ENCODE assay signal across 13 cellular contexts in genomic region chr14:93880025-93880820, GRCh38. TPM values are rescaled to one million over a fixed set of nuclear protein-coding genes. Genes with fewer than 3 reads are reported as not detected.
A peak's percentile ranks its signal among the peaks of the same experiment; 100 is the strongest.
DNase-seq lines count a peak whose midpoint lies in the region; ATAC-seq, FAIRE-seq and TF ChIP-seq lines count a peak whose summit lies in the region.
"Had no signal": no experiment of that assay in that cellular context is flagged by ENCODE, and none has a peak within 500 bp of the region (broad histone marks: within the 10 kb centered on the region; RNA-seq: fewer than 3 reads in every experiment).

No MANE protein-coding gene starts in this region.

- no peak overlapping the region for H2BK120ac ChIP-seq in H1 (replicated peaks; ENCODE audit: low read depth, low read length)

- TF ChIP-seq POLR2A in H1 (IDR thresholded peaks at IDR 0.05; ENCODE audit: control extremely low read depth in 1 of 2, low read depth in 2 of 2, low read length in 2 of 2), result no peak

- 0 out of 2 replicates have a peak overlapping the region, but pooled peaks have one; percentile 51 for H2BK12ac ChIP-seq in H1 (ENCODE audit: low read depth, low read length)

- no peak overlapping the region for H3K4ac ChIP-seq in H1 (replicated peaks; ENCODE audit: insufficient read length, low read depth, low read length)

- H3K56ac ChIP-seq in H1 (replicated peaks; ENCODE audit: insufficient read length, low read depth, low read length), result no peak overlapping the region

- no peak for ATAC-seq in GM21515 (IDR thresholded peaks at IDR 0.05; ENCODE audit: unreplicated experiment)
- ATAC-seq: heart left ventricle had no signal

- no peaks in the 10 kb centered on the region for H3K79me2 ChIP-seq in H1 (ENCODE audit: control insufficient read depth in 1 of 2, insufficient read depth in 2 of 2, low read length in 2 of 2)

- no peak overlapping the region for H3K27ac Mint-ChIP-seq in activated CD4-positive, alpha-beta memory T cell treated with anti-CD3 and anti-CD28 coated beads, Interleukin-2, amount 10 ng/mL, durations not matched to agents 7 days and 5 days
- H3K27ac Mint-ChIP-seq: naive B cell had no signal

- H2AFZ ChIP-seq in H1 (ENCODE audit: low read length), result no peak overlapping the region
- H2AFZ ChIP-seq: PC-9 had no signal

- H3K4me2 ChIP-seq in BLaER1 treated with 17β-estradiol and CSF1 and Interleukin-3, amounts not matched to agents 10 nM and 100 nM, result peak overlapping the region in 9 of 11 experiments; percentile 6 to 61 (median 44); a peak in 17 of 22 replicates
- H3K4me2 ChIP-seq in H1 (ENCODE audit: insufficient read depth in 1 of 2, low read depth in 2 of 2, low read length in 2 of 2), result peak overlapping the region; percentile 15 to 25; a peak in 2 of 4 replicates
- H3K4me2 ChIP-seq: PC-9 had no signal

- H3K27me3 Mint-ChIP-seq in activated CD4-positive, alpha-beta memory T cell treated with anti-CD3 and anti-CD28 coated beads, Interleukin-2, amount 10 ng/mL, durations not matched to agents 7 days and 5 days, result peaks cover 9% of the 10 kb centered on the region

- in situ Hi-C loops in GM13976 (cut with MboI; ENCODE audit: low sequenced_read_pairs, unreplicated experiment), result no loop called here

- peaks cover 21 to 43% (median 30%) of the 10 kb centered on the region in 11 experiments for H3K9me3 ChIP-seq in BLaER1 treated with 17β-estradiol and CSF1 and Interleukin-3, amounts not matched to agents 10 nM and 100 nM (replicated peaks in 1 of 11)
- 0 out of 4 replicates have a peak, but pooled peaks cover 0 to 4% of the 10 kb centered on the region in 2 experiments for H3K9me3 ChIP-seq in H1 (ENCODE audit: insufficient read depth in 2 of 2, low read depth in 1 of 2, low read length in 1 of 2)
- H3K9me3 ChIP-seq: heart left ventricle, stomach had no signal

- H3K27ac ChIP-seq in BLaER1 treated with 17β-estradiol and CSF1 and Interleukin-3, amounts not matched to agents 10 nM and 100 nM, result no peak overlapping the region
- H3K27ac ChIP-seq in H1 (ENCODE audit: low read depth, low read length), result no peak overlapping the region
- H3K27ac ChIP-seq: cardiac muscle cell, heart left ventricle, PC-9 had no signal

- no peak for TF ChIP-seq RAD21 in H1 (IDR thresholded peaks at IDR 0.05 in 1 of 2, conservative IDR thresholded peaks at IDR 0.05 in 1 of 2; ENCODE audit: low read depth in 2 of 2, low read length in 2 of 2)

- H4K91ac ChIP-seq in H1 (replicated peaks; ENCODE audit: insufficient read length, low read length), result no peak overlapping the region

- H3K27me3 ChIP-seq in BLaER1 treated with 17β-estradiol and CSF1 and Interleukin-3, amounts not matched to agents 10 nM and 100 nM, result no peaks in the 10 kb centered on the region
- no peaks in the 10 kb centered on the region; a peak in 2 of 7 replicates for H3K27me3 ChIP-seq in H1 (replicated peaks in 1 of 4; ENCODE audit: control insufficient read depth in 3 of 4, extremely low read depth in 1 of 4, insufficient read depth in 3 of 4, low read length in 3 of 4)
- H3K27me3 ChIP-seq: cardiac muscle cell, heart left ventricle had no signal

- H4K5ac ChIP-seq in H1 (ENCODE audit: insufficient read length, low read depth, low read length), result no peak overlapping the region

- H3K79me1 ChIP-seq in H1 (ENCODE audit: low read depth, low read length), result no peaks in the 10 kb centered on the region

- WGBS in H1 (ENCODE audit: extremely low coverage in 1 of 2, insufficient coverage in 1 of 2, insufficient read length in 1 of 2, insufficient replicate concordance in 2 of 2, low coverage in 1 of 2, low lambda C conversion rate in 2 of 2, missing lambda C conversion rate in 1 of 2), 2 experiments, result 54% methylated on average over 11 of the region's 11 CpGs; no CpG with 5 or more reads in 1 of the 2 experiments

- no peak overlapping the region for H3K23ac ChIP-seq in H1 (ENCODE audit: insufficient read length)

- peaks cover 10% of the 10 kb centered on the region for H3K9me3 Mint-ChIP-seq in activated CD4-positive, alpha-beta memory T cell treated with anti-CD3 and anti-CD28 coated beads, Interleukin-2, amount 10 ng/mL, durations not matched to agents 7 days and 5 days

- no peaks in the 10 kb centered on the region for H3K36me3 ChIP-seq in BLaER1 treated with 17β-estradiol and CSF1 and Interleukin-3, amounts not matched to agents 10 nM and 100 nM
- no peaks in the 10 kb centered on the region for H3K36me3 ChIP-seq in H1 (ENCODE audit: control insufficient read depth in 2 of 4, insufficient read depth in 4 of 4, low read length in 3 of 4)
- H3K36me3 ChIP-seq: cardiac muscle cell, heart left ventricle, stomach had no signal

- H4K8ac ChIP-seq in H1 (ENCODE audit: extremely low read depth, insufficient read depth, low read length), result no peak overlapping the region

- no peak overlapping the region for H2BK15ac ChIP-seq in H1 (ENCODE audit: low read length)

- H3K4me3 Mint-ChIP-seq in activated CD4-positive, alpha-beta memory T cell treated with anti-CD3 and anti-CD28 coated beads, Interleukin-2, amount 10 ng/mL, durations not matched to agents 7 days and 5 days, result no peak overlapping the region
- H3K4me3 Mint-ChIP-seq: naive B cell had no signal

- peak overlapping the region; percentile 6; the same call in 1 of the 2 replicates for H3K18ac ChIP-seq in H1 (ENCODE audit: extremely low read depth, low read length)

- peaks cover 2% of the 10 kb centered on the region for H3K36me3 Mint-ChIP-seq in activated CD4-positive, alpha-beta memory T cell treated with anti-CD3 and anti-CD28 coated beads, Interleukin-2, amount 10 ng/mL, durations not matched to agents 7 days and 5 days (ENCODE audit: low read depth)

- FAIRE-seq in H1 (lab: Jason Lieb, UNC), result no peak

- H2BK5ac ChIP-seq in H1 (ENCODE audit: low read depth, low read length), result no peak overlapping the region

- TF ChIP-seq CTCF in H1 (IDR thresholded peaks at IDR 0.05; ENCODE audit: control extremely low read depth in 1 of 3, insufficient read depth in 1 of 3, low read depth in 1 of 3, low read length in 3 of 3), result no peak
- TF ChIP-seq CTCF in GM13976 (IDR thresholded peaks at IDR 0.05; ENCODE audit: borderline replicate concordance, control extremely low read depth, extremely low read depth, insufficient read depth, missing control alignments), result no peak

- H4K20me1 ChIP-seq in BLaER1 treated with 17β-estradiol and CSF1 and Interleukin-3, amounts not matched to agents 10 nM and 100 nM, result no peaks in the 10 kb centered on the region
- no peaks in the 10 kb centered on the region for H4K20me1 ChIP-seq in H1 (replicated peaks in 1 of 2; ENCODE audit: control insufficient read depth in 1 of 2, insufficient read depth in 2 of 2, low read length in 2 of 2)

- 0 out of 2 replicates have a peak, but pooled peaks cover 2% of the 10 kb centered on the region for H3K23me2 ChIP-seq in H1 (ENCODE audit: low read depth, low read length)

- intact Hi-C loops in posterior vena cava (cut with DNase I), result no loop called here

- H3K4me1 ChIP-seq in BLaER1 treated with 17β-estradiol and CSF1 and Interleukin-3, amounts not matched to agents 10 nM and 100 nM, result peaks cover 0 to 24% (median 13%) of the 10 kb centered on the region in 10 experiments; a peak in 14 of 20 replicates
- peaks cover 0 to 10% (median 4%) of the 10 kb centered on the region in 4 experiments; a peak in 5 of 7 replicates for H3K4me1 ChIP-seq in H1 (replicated peaks in 1 of 4; ENCODE audit: control insufficient read depth in 3 of 4, insufficient read depth in 4 of 4, low read length in 3 of 4)

- H2AK5ac ChIP-seq in H1 (ENCODE audit: low read depth, low read length), result no peak overlapping the region

- CTCF ChIA-PET in H1 (lab: Charles Lee; ENCODE audit: partially characterized antibody), result interaction anchor here (0.9 to 2.4 kb wide), 10 partner anchors 9 to 226 kb away, joined by 3 to 8 read pairs (median 4); no protein-coding TSS in a partner anchor
- CTCF ChIA-PET in activated CD4-positive, alpha-beta memory T cell treated with anti-CD3 and anti-CD28 coated beads, Interleukin-2, amount 10 ng/mL, durations not matched to agents 7 days and 5 days (lab: Charles Lee), result interaction anchor here (1.2 kb wide), 1 partner anchor 12 kb away, joined by 3 read pairs; no protein-coding TSS in a partner anchor

- H3K4me3 ChIP-seq in BLaER1 treated with 17β-estradiol and CSF1 and Interleukin-3, amounts not matched to agents 10 nM and 100 nM, result no peak overlapping the region
- H3K4me3 ChIP-seq in H1 (ENCODE audit: extremely low read depth in 1 of 4, insufficient read depth in 2 of 4, low read depth in 3 of 4, low read length in 4 of 4), result peak overlapping the region in 1 of 4 experiments; percentile 7; a peak in 1 of 8 replicates
- H3K4me3 ChIP-seq: cardiac muscle cell, PC-9 had no signal

- H3K14ac ChIP-seq in H1 (ENCODE audit: insufficient read length), result no peak overlapping the region

- peak; percentile 16 for DNase-seq in LoVo (ENCODE audit: low spot score)
- no peak for DNase-seq in H1 (ENCODE audit: low read depth in 1 of 2, low spot score in 2 of 2)
- peak; percentile 89 for DNase-seq in posterior vena cava (ENCODE audit: low spot score)
- DNase-seq in stimulated activated CD4-positive, alpha-beta T cell treated with anti-CD3 and anti-CD28 coated beads, Interleukin-4, amount 100 ng/mL, for 1 hour, result no peak
- DNase-seq in activated CD4-positive, alpha-beta memory T cell treated with anti-CD3 and anti-CD28 coated beads, Interleukin-2, amount 10 ng/mL, durations not matched to agents 7 days and 5 days, result no peak
- DNase-seq in GM13976 (ENCODE audit: low spot score), result no peak
- DNase-seq: naive B cell, PC-9, stomach had no signal

- 0 out of 2 replicates have a peak overlapping the region, but pooled peaks have one; percentile 74 for H2BK20ac ChIP-seq in H1 (ENCODE audit: low read length)

- peaks cover 6% of the 10 kb centered on the region for H3K4me1 Mint-ChIP-seq in activated CD4-positive, alpha-beta memory T cell treated with anti-CD3 and anti-CD28 coated beads, Interleukin-2, amount 10 ng/mL, durations not matched to agents 7 days and 5 days

- no peak for TF ChIP-seq EP300 in H1 (IDR thresholded peaks at IDR 0.05; ENCODE audit: borderline replicate concordance in 1 of 2, low read depth in 2 of 2, low read length in 2 of 2)

- H3K9ac ChIP-seq in BLaER1 treated with 17β-estradiol and CSF1 and Interleukin-3, amounts not matched to agents 10 nM and 100 nM, result no peak overlapping the region
- no peak overlapping the region; a peak in 1 of 7 replicates for H3K9ac ChIP-seq in H1 (replicated peaks in 1 of 4; ENCODE audit: extremely low read depth in 1 of 4, low read depth in 3 of 4, low read length in 3 of 4)

- POLR2A ChIA-PET in H1 (lab: Charles Lee; ENCODE audit: partially characterized antibody), result no interaction called here
- POLR2A ChIA-PET in activated CD4-positive, alpha-beta memory T cell treated with anti-CD3 and anti-CD28 coated beads, Interleukin-2, amount 10 ng/mL, durations not matched to agents 7 days and 5 days (lab: Charles Lee), result no interaction called here

RNA-seq across cellular contexts. Expression of gene FAM181A, which starts 46.9 kb away (rescaled TPM):
- total RNA-seq in H1 (2021; fragmentation: NEBNext Ultra II Directional; extraction: Animal tissue kit (Norgen Biotek cat#: 25700)), result not detected in 2 replicates
- not detected in 2 replicates for polyA plus RNA-seq in H1 (2011; rRNA removed)
- polyA plus RNA-seq in H1 (2011; cell fraction: cytosol; rRNA removed), result not detected
- polyA plus RNA-seq in H1 (2011; cell fraction: nucleus; rRNA removed), result not detected
- polyA plus RNA-seq in H1 (2012, experiment 1 of 2), result not detected in 4 replicates
- polyA plus RNA-seq in H1 (2012, experiment 2 of 2), result not detected
- not detected for polyA plus RNA-seq in H1 (2013, experiment 1 of 2)
- not detected for polyA plus RNA-seq in H1 (2013, experiment 2 of 2)
- polyA minus RNA-seq in H1 (2011; rRNA and poly(A)+ RNA removed), result not detected in 2 replicates
- polyA minus RNA-seq in H1 (2011; cell fraction: cytosol; rRNA and poly(A)+ RNA removed), result not detected
- polyA minus RNA-seq in H1 (2011; cell fraction: nucleus; rRNA and poly(A)+ RNA removed), result not detected
- not detected for total RNA-seq in posterior vena cava
- total RNA-seq in activated CD4-positive, alpha-beta memory T cell treated with anti-CD3 and anti-CD28 coated beads, Interleukin-2, amount 10 ng/mL, durations not matched to agents 7 days and 5 days, result not detected
- total RNA-seq: cardiac muscle cell, heart left ventricle, PC-9, stomach had no signal
- polyA plus RNA-seq: cardiac muscle cell, heart left ventricle, stomach had no signal

Comparison
In these comparisons a context has a peak if more than half of its experiments do, and no peak if none do; other contexts are left out.
1. DNase-seq: peak in LoVo (single experiment) and posterior vena cava (single experiment); none in H1 (0 of 2), stimulated activated CD4-positive, alpha-beta T cell treated with anti-CD3 and anti-CD28 coated beads, Interleukin-4, amount 100 ng/mL, for 1 hour (single experiment), activated CD4-positive, alpha-beta memory T cell treated with anti-CD3 and anti-CD28 coated beads, Interleukin-2, amount 10 ng/mL, durations not matched to agents 7 days and 5 days (single experiment) and GM13976 (single experiment).